In the genomic region with DNA sequence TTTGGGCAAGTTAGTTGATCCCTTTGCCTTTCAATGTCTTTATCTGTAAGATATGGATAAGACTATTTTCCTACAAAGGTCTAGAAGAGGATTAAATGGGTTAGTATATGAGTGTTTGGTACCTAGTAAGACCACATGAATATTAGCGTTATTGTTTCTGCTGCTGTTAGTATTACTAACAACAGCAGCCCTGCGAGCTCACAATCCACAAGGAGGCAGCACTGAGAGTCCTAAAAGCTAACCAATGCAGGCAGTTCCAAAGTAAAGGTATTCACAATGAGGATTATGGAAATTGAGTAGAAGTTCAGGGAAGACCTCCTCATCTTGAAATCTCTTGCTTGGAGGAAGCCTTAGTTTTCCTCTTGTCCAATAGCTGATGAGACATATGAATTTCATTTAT, we compare ENCODE assay signal across 8 cellular contexts.
DNase-seq lines count a peak whose midpoint lies in the region; ATAC-seq and TF ChIP-seq lines count a peak whose summit lies in the region.

No MANE protein-coding gene starts in this region.

- H3K27ac ChIP-seq in foreskin keratinocyte (no peak overlapping the region), upper lobe of left lung (no peak overlapping the region), spleen (no peak overlapping the region)

- 61 to 70% methylated on average over 2 of the region's 2 CpGs for WGBS in upper lobe of left lung, 2 donors
- WGBS in spleen, 5 donors = 58 to 73% (median 68%) methylated on average over 2 of the region's 2 CpGs

- TF ChIP-seq EP300 in upper lobe of left lung (IDR thresholded peaks at IDR 0.05) = no peak

- H3K9me3 ChIP-seq in upper lobe of left lung = no peaks in the 10 kb centered on the region
- H3K9me3 ChIP-seq in spleen = no peaks in the 10 kb centered on the region

- TF ChIP-seq POLR2A in upper lobe of left lung (IDR thresholded peaks at IDR 0.05) (no peak), spleen (IDR thresholded peaks at IDR 0.05) (no peak)

- H3K4me1 ChIP-seq in foreskin keratinocyte (no peaks in the 10 kb centered on the region), upper lobe of left lung (no peaks in the 10 kb centered on the region), spleen (no peaks in the 10 kb centered on the region)

- H3K36me3 ChIP-seq in upper lobe of left lung (no peaks in the 10 kb centered on the region), spleen (no peaks in the 10 kb centered on the region)

- ATAC-seq in foreskin keratinocyte = no peak
- ATAC-seq in upper lobe of left lung (ENCODE audit: low FRiP score in 2 of 2) = no peak
- ATAC-seq in GM21515 (IDR thresholded peaks at IDR 0.05; ENCODE audit: unreplicated experiment) = no peak

- DNase-seq in A172 (ENCODE audit: low spot score) (peak; percentile 16), NCI-H526 treated with DMSO at 0.1 percent for 48 hours (lab: John Stamatoyannopoulos, UW) (peak; percentile 7), foreskin keratinocyte (no peak), GDM1 (lab: John Stamatoyannopoulos, UW) (no peak), upper lobe of left lung (no peak), spleen (no peak)

- TF ChIP-seq CTCF in GM12874 (IDR thresholded peaks at IDR 0.05; ENCODE audit: insufficient read depth, low read depth, low read length) = peak; percentile 45; the same call in 1 of the 2 replicates
- peak; percentile 53 for TF ChIP-seq CTCF in foreskin keratinocyte (conservative IDR thresholded peaks at IDR 0.05)
- peak in 3 of 6 experiments; percentile 16 to 30 (median 19) for TF ChIP-seq CTCF in upper lobe of left lung (IDR thresholded peaks at IDR 0.05)
- TF ChIP-seq CTCF in spleen (IDR thresholded peaks at IDR 0.05 in 8 of 11, conservative IDR thresholded peaks at IDR 0.05 in 3 of 11) = peak in 2 of 11 experiments; percentile 10 to 16

- intact Hi-C loops in spleen (cut with DNase I; ENCODE audit: low total_unique reads) = no loop called here

- H3K27me3 ChIP-seq in foreskin keratinocyte (no peaks in the 10 kb centered on the region), upper lobe of left lung (no peaks in the 10 kb centered on the region), spleen (replicated peaks in 1 of 7) (no peaks in the 10 kb centered on the region)

- no peak overlapping the region for H3K4me3 ChIP-seq in upper lobe of left lung
- no peak overlapping the region for H3K4me3 ChIP-seq in spleen

Comparison
In these comparisons a context has a peak if more than half of its experiments do, and no peak if none do; other contexts are left out.
1. DNase-seq: peak in A172 (single experiment) and NCI-H526 treated with DMSO at 0.1 percent for 48 hours (single experiment); none in foreskin keratinocyte (0 of 2), GDM1 (single experiment), upper lobe of left lung (0 of 2) and spleen (single experiment).